ENCODE assay signal across 11 cellular contexts in the genomic region with DNA sequence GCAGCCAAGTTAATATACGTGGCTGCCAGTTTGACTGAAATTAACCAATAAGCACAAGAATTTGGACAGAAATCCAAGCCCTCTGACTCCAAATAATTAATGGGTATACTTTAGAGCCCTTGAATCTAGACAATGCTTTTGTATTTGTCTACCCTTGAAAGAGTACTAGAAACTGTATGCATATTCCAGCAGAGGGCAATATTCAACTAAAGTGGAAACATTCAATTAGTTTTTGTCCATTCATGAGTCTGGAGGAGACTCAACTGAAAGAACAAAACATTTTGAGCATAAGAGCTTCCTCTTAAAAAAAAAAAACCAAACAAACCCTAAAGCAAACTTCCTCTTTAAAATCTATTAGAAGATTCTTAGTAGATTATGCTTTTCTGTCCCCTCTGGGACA.
DNase-seq lines count a peak whose midpoint lies in the region; TF ChIP-seq lines count a peak whose summit lies in the region.
"Had no signal": no experiment of that assay in that cellular context is flagged by ENCODE, and none has a peak within 500 bp of the region (broad histone marks: within the 10 kb centered on the region; RNA-seq: fewer than 3 reads in every experiment).

No MANE protein-coding gene starts in this region.

- WGBS in thyroid gland, 2 donors, result 64 to 74% methylated on average over 1 of the region's 1 CpG
- WGBS in testis, 2 donors, result 73 to 82% methylated on average over 1 of the region's 1 CpG

- TF ChIP-seq POLR2A in thyroid gland (IDR thresholded peaks at IDR 0.05) (no peak), testis (IDR thresholded peaks at IDR 0.05) (no peak)

- H3K27ac ChIP-seq in thyroid gland (peak overlapping the region; percentile 15 to 57 (median 30)), testis (no peak overlapping the region)

- no peaks in the 10 kb centered on the region for H3K9me3 ChIP-seq in thyroid gland
- no peaks in the 10 kb centered on the region for H3K9me3 ChIP-seq in testis

- DNase-seq in NCI-H2227 (lab: John Stamatoyannopoulos, UW; ENCODE audit: unreplicated experiment), result peak; percentile 6
- no peak for DNase-seq in NCI-H2227 treated with DMSO at 0.1 percent for 48 hours (lab: John Stamatoyannopoulos, UW)
- DNase-seq in NOMO-1 (lab: John Stamatoyannopoulos, UW; ENCODE audit: unreplicated experiment in 2 of 2), result peak; percentile 39 to 80
- no peak for DNase-seq in epithelial cell of proximal tubule (ENCODE audit: low read depth)
- no peak for DNase-seq in thyroid gland
- DNase-seq in testis, result no peak
- no peak for DNase-seq in nucleus accumbens (lab: John Stamatoyannopoulos, UW)
- DNase-seq in NCI-H510A (lab: John Stamatoyannopoulos, UW), result no peak
- DNase-seq: CD8-positive, alpha-beta T cell; right cardiac atrium; trophoblast cell had no signal

- peaks cover 37 to 48% of the 10 kb centered on the region in 2 donors for H3K4me1 ChIP-seq in thyroid gland
- H3K4me1 ChIP-seq in testis, result no peaks in the 10 kb centered on the region

- H3K36me3 ChIP-seq in thyroid gland, result no peaks in the 10 kb centered on the region
- H3K36me3 ChIP-seq in testis (ENCODE audit: low read depth, missing control alignments), result no peaks in the 10 kb centered on the region

- H3K4me3 ChIP-seq in epithelial cell of proximal tubule (ENCODE audit: low read depth, low read length), result no peak overlapping the region
- no peak overlapping the region for H3K4me3 ChIP-seq in thyroid gland (replicated peaks in 1 of 3)
- H3K4me3 ChIP-seq in testis, result no peak overlapping the region

- H3K27me3 ChIP-seq in thyroid gland (no peaks in the 10 kb centered on the region), testis (no peaks in the 10 kb centered on the region)

- intact Hi-C loops in thyroid gland (cut with DNase I) (no loop called here), testis (cut with DNase I; ENCODE audit: low total_unique reads) (no loop called here)

- TF ChIP-seq CTCF in epithelial cell of proximal tubule (conservative IDR thresholded peaks at IDR 0.05; ENCODE audit: low read depth, low read length) (peak; percentile 50), thyroid gland (IDR thresholded peaks at IDR 0.05) (peak in 3 of 6 experiments; percentile 46 to 48 (median 48)), testis (IDR thresholded peaks at IDR 0.05) (peak in 1 of 3 experiments; percentile 12)

Comparison
In these comparisons a context has a peak if more than half of its experiments do, and no peak if none do; other contexts are left out.
1. DNase-seq: peak in NCI-H2227 (single experiment) and NOMO-1 (2 of 2); none in NCI-H2227 treated with DMSO at 0.1 percent for 48 hours (single experiment), epithelial cell of proximal tubule (single experiment), thyroid gland (0 of 2), testis (single experiment), nucleus accumbens (0 of 56) and NCI-H510A (single experiment).
2. H3K27ac ChIP-seq: peak in thyroid gland (3 of 3); none in testis (0 of 2).